Comparison of ENCODE assay signal across 23 cellular contexts in genomic region chr16:31414706-31415105, GRCh38. TPM values are rescaled to one million over a fixed set of nuclear protein-coding genes. Genes with fewer than 3 reads are reported as not detected.
A peak's percentile ranks its signal among the peaks of the same experiment; 100 is the strongest.
DNase-seq lines count a peak whose midpoint lies in the region; ATAC-seq and TF ChIP-seq lines count a peak whose summit lies in the region.
"Had no signal": no experiment of that assay in that cellular context is flagged by ENCODE, and none has a peak within 500 bp of the region (broad histone marks: within the 10 kb centered on the region; RNA-seq: fewer than 3 reads in every experiment).

No MANE protein-coding gene starts in this region.

- H3K9me3 ChIP-seq in mucosa of descending colon (no peaks in the 10 kb centered on the region), upper lobe of right lung (no peaks in the 10 kb centered on the region)
- H3K9me3 ChIP-seq: Peyer's patch had no signal

- peaks cover 52% of the 10 kb centered on the region for H3K4me1 Mint-ChIP-seq in activated CD8-positive, alpha-beta memory T cell treated with anti-CD3 and anti-CD28 coated beads, Interleukin-2, amount 10 ng/mL, durations not matched to agents 7 days and 5 days
- H3K4me1 Mint-ChIP-seq in activated CD8-positive, alpha-beta T cell treated with anti-CD3 and anti-CD28 coated beads, Interleukin-2, amount 10 ng/mL, durations not matched to agents 7 days and 5 days (ENCODE audit: low read depth) = peaks cover 60% of the 10 kb centered on the region

- H3K4me3 ChIP-seq in mucosa of descending colon (no peak overlapping the region), upper lobe of right lung (no peak overlapping the region)
- H3K4me3 ChIP-seq: Peyer's patch had no signal

- POLR2A ChIA-PET in activated CD8-positive, alpha-beta T cell treated with anti-CD3 and anti-CD28 coated beads, Interleukin-2, amount 10 ng/mL, durations not matched to agents 7 days and 5 days (lab: Charles Lee) = no interaction called here

- peak overlapping the region; percentile 73 for H3K27ac Mint-ChIP-seq in activated CD8-positive, alpha-beta memory T cell treated with anti-CD3 and anti-CD28 coated beads, Interleukin-2, amount 10 ng/mL, durations not matched to agents 7 days and 5 days
- peak overlapping the region; percentile 80 for H3K27ac Mint-ChIP-seq in activated CD8-positive, alpha-beta T cell treated with anti-CD3 and anti-CD28 coated beads, Interleukin-2, amount 10 ng/mL, durations not matched to agents 7 days and 5 days
- H3K27ac Mint-ChIP-seq: IgD-negative memory B cell had no signal

- peaks cover 5% of the 10 kb centered on the region for H3K9me3 Mint-ChIP-seq in activated CD8-positive, alpha-beta memory T cell treated with anti-CD3 and anti-CD28 coated beads, Interleukin-2, amount 10 ng/mL, durations not matched to agents 7 days and 5 days (ENCODE audit: low read depth)
- peaks cover 3% of the 10 kb centered on the region for H3K9me3 Mint-ChIP-seq in activated CD8-positive, alpha-beta T cell treated with anti-CD3 and anti-CD28 coated beads, Interleukin-2, amount 10 ng/mL, durations not matched to agents 7 days and 5 days (ENCODE audit: insufficient read depth)

- no peaks in the 10 kb centered on the region for H3K27me3 ChIP-seq in upper lobe of right lung
- H3K27me3 ChIP-seq: Peyer's patch had no signal

- CTCF ChIA-PET in activated CD8-positive, alpha-beta memory T cell treated with anti-CD3 and anti-CD28 coated beads, Interleukin-2, amount 10 ng/mL, durations not matched to agents 7 days and 5 days (lab: Charles Lee) = interaction anchor here (1.1 to 1.5 kb wide), 3 partner anchors 16 to 28 kb away, joined by 3 to 5 read pairs (median 4); partner anchors contain the start of gene ZNF843
- CTCF ChIA-PET in activated CD8-positive, alpha-beta T cell treated with anti-CD3 and anti-CD28 coated beads, Interleukin-2, amount 10 ng/mL, durations not matched to agents 7 days and 5 days (lab: Charles Lee) = interaction anchor here (2.4 to 2.6 kb wide), 2 partner anchors 29 to 32 kb away, joined by 6 to 14 read pairs; no protein-coding TSS in a partner anchor

- DNase-seq in activated CD8-positive, alpha-beta memory T cell treated with anti-CD3 and anti-CD28 coated beads, Interleukin-2, amount 10 ng/mL, durations not matched to agents 7 days and 5 days = peak; percentile 90
- no peak for DNase-seq in activated CD8-positive, alpha-beta memory T cell treated with anti-CD3 and anti-CD28 coated beads for 24 hours
- DNase-seq in activated CD8-positive, alpha-beta T cell treated with anti-CD3 and anti-CD28 coated beads, Interleukin-2, amount 10 ng/mL, durations not matched to agents 7 days and 5 days = peak; percentile 73
- DNase-seq in mucosa of descending colon (peak in 1 of 3 donors; percentile 12), upper lobe of right lung (no peak), NCI-H524 treated with DMSO at 0.1 percent for 48 hours (lab: John Stamatoyannopoulos, UW) (no peak)
- DNase-seq: 8988T, AML-193, C1 segment of cervical spinal cord, Karpas-422, MV-4-11, NCI-H1105 treated with DMSO at 0.1 percent for 48 hours, NCI-H2029 treated with DMSO at 0.1 percent for 48 hours, NCI-H226, NCI-H510A treated with DMSO at 0.1 percent for 48 hours, NCI-H774 had no signal

- no peaks in the 10 kb centered on the region for H3K36me3 ChIP-seq in mucosa of descending colon (ENCODE audit: low read depth)
- no peaks in the 10 kb centered on the region for H3K36me3 ChIP-seq in upper lobe of right lung
- H3K36me3 ChIP-seq: Peyer's patch had no signal

- H3K36me3 Mint-ChIP-seq in activated CD8-positive, alpha-beta memory T cell treated with anti-CD3 and anti-CD28 coated beads, Interleukin-2, amount 10 ng/mL, durations not matched to agents 7 days and 5 days = peaks cover 12% of the 10 kb centered on the region
- H3K36me3 Mint-ChIP-seq in activated CD8-positive, alpha-beta T cell treated with anti-CD3 and anti-CD28 coated beads, Interleukin-2, amount 10 ng/mL, durations not matched to agents 7 days and 5 days (ENCODE audit: low read depth) = peaks cover 13% of the 10 kb centered on the region
- H3K36me3 Mint-ChIP-seq: IgD-negative memory B cell had no signal

- intact Hi-C loops in mucosa of descending colon (cut with DNase I, micrococcal nuclease) = no loop called here
- intact Hi-C loops in upper lobe of right lung (cut with DNase I) = no loop called here

- H3K4me3 Mint-ChIP-seq in activated CD8-positive, alpha-beta memory T cell treated with anti-CD3 and anti-CD28 coated beads, Interleukin-2, amount 10 ng/mL, durations not matched to agents 7 days and 5 days = peak overlapping the region; percentile 27
- H3K4me3 Mint-ChIP-seq in activated CD8-positive, alpha-beta T cell treated with anti-CD3 and anti-CD28 coated beads, Interleukin-2, amount 10 ng/mL, durations not matched to agents 7 days and 5 days = peak overlapping the region; percentile 16
- H3K4me3 Mint-ChIP-seq: IgD-negative memory B cell had no signal

- H3K4me1 ChIP-seq in mucosa of descending colon (ENCODE audit: low read depth) (no peaks in the 10 kb centered on the region), upper lobe of right lung (no peaks in the 10 kb centered on the region)
- H3K4me1 ChIP-seq: Peyer's patch had no signal

- no peak for TF ChIP-seq CTCF in mucosa of descending colon (IDR thresholded peaks at IDR 0.05)
- no peak for TF ChIP-seq CTCF in upper lobe of right lung (IDR thresholded peaks at IDR 0.05)

- ATAC-seq in activated CD8-positive, alpha-beta memory T cell treated with anti-CD3 and anti-CD28 coated beads, Interleukin-2, amount 10 ng/mL, durations not matched to agents 7 days and 5 days = peak; percentile 88
- ATAC-seq in activated CD8-positive, alpha-beta T cell treated with anti-CD3 and anti-CD28 coated beads, Interleukin-2, amount 10 ng/mL, durations not matched to agents 7 days and 5 days = peak; percentile 70
- ATAC-seq in mucosa of descending colon (peak; percentile 61), upper lobe of right lung (peak; percentile 33), HG02798 (IDR thresholded peaks at IDR 0.05; ENCODE audit: poor library complexity, unreplicated experiment) (no peak)

- no peak overlapping the region for H3K27ac ChIP-seq in upper lobe of right lung

- H3K27me3 Mint-ChIP-seq in activated CD8-positive, alpha-beta memory T cell treated with anti-CD3 and anti-CD28 coated beads, Interleukin-2, amount 10 ng/mL, durations not matched to agents 7 days and 5 days = peaks cover 8% of the 10 kb centered on the region
- no peaks in the 10 kb centered on the region for H3K27me3 Mint-ChIP-seq in activated CD8-positive, alpha-beta T cell treated with anti-CD3 and anti-CD28 coated beads, Interleukin-2, amount 10 ng/mL, durations not matched to agents 7 days and 5 days (ENCODE audit: low read depth)

RNA-seq across cellular contexts. Expression of gene COX6A2, which starts 13.5 kb away (rescaled TPM):
- total RNA-seq in activated CD8-positive, alpha-beta memory T cell treated with anti-CD3 and anti-CD28 coated beads, Interleukin-2, amount 10 ng/mL, durations not matched to agents 7 days and 5 days = not detected
- not detected for total RNA-seq in activated CD8-positive, alpha-beta T cell treated with anti-CD3 and anti-CD28 coated beads, Interleukin-2, amount 10 ng/mL, durations not matched to agents 7 days and 5 days
- total RNA-seq in mucosa of descending colon (under 1 TPM in 1 of 3 donors, not detected in 2; 0.80 TPM), upper lobe of right lung (not detected)
- total RNA-seq: Daoy, H4, M059J, OCI-LY7, Peyer's patch had no signal

RNA-seq across cellular contexts. Expression of gene ITGAD, which starts 21.6 kb away (rescaled TPM):
- total RNA-seq in activated CD8-positive, alpha-beta memory T cell treated with anti-CD3 and anti-CD28 coated beads, Interleukin-2, amount 10 ng/mL, durations not matched to agents 7 days and 5 days = under 1 TPM; 0.09 to 0.23 TPM
- total RNA-seq in activated CD8-positive, alpha-beta T cell treated with anti-CD3 and anti-CD28 coated beads, Interleukin-2, amount 10 ng/mL, durations not matched to agents 7 days and 5 days = under 1 TPM; 0.13 to 0.68 TPM
- total RNA-seq in mucosa of descending colon (under 1 TPM in 1 of 3 donors, not detected in 2; 0.41 TPM), upper lobe of right lung (0.20 TPM)
- total RNA-seq: H4, OCI-LY7 had no signal

RNA-seq across cellular contexts. Expression of gene ZNF843, which starts 27.9 kb away (rescaled TPM):
- total RNA-seq in activated CD8-positive, alpha-beta memory T cell treated with anti-CD3 and anti-CD28 coated beads, Interleukin-2, amount 10 ng/mL, durations not matched to agents 7 days and 5 days = under 1 TPM; 0.16 to 0.29 TPM
- total RNA-seq in activated CD8-positive, alpha-beta T cell treated with anti-CD3 and anti-CD28 coated beads, Interleukin-2, amount 10 ng/mL, durations not matched to agents 7 days and 5 days = under 1 TPM; 0.21 to 0.32 TPM
- total RNA-seq in mucosa of descending colon = under 1 TPM; 0.38 to 0.76 (median 0.53) TPM
- 0.84 TPM for total RNA-seq in upper lobe of right lung
- total RNA-seq: Daoy had no signal

RNA-seq across cellular contexts. Expression of gene ARMC5, which starts 44.6 kb away (rescaled TPM):
- 10 to 100 TPM; 19.2 to 22.2 TPM for total RNA-seq in activated CD8-positive, alpha-beta memory T cell treated with anti-CD3 and anti-CD28 coated beads, Interleukin-2, amount 10 ng/mL, durations not matched to agents 7 days and 5 days
- total RNA-seq in activated CD8-positive, alpha-beta T cell treated with anti-CD3 and anti-CD28 coated beads, Interleukin-2, amount 10 ng/mL, durations not matched to agents 7 days and 5 days = 10 to 100 TPM; 18.9 to 19.1 TPM
- 1 to 10 TPM; 8.3 to 9.9 (median 8.5) TPM for total RNA-seq in mucosa of descending colon
- 10.8 TPM for total RNA-seq in upper lobe of right lung

RNA-seq across cellular contexts. Expression of gene TGFB1I1, which starts 57.2 kb away (rescaled TPM):
- 1 to 10 TPM in 1 of 2 experiments, under 1 TPM in 1; 0.67 to 1.0 TPM for total RNA-seq in activated CD8-positive, alpha-beta memory T cell treated with anti-CD3 and anti-CD28 coated beads, Interleukin-2, amount 10 ng/mL, durations not matched to agents 7 days and 5 days
- total RNA-seq in activated CD8-positive, alpha-beta T cell treated with anti-CD3 and anti-CD28 coated beads, Interleukin-2, amount 10 ng/mL, durations not matched to agents 7 days and 5 days = under 1 TPM; 0.83 to 0.92 TPM
- total RNA-seq in mucosa of descending colon = 100 to 1,000 TPM in 1 of 3 donors, 10 to 100 TPM in 1, 1 to 10 TPM in 1; 7.8 to 227 (median 26.1) TPM
- 49.9 TPM for total RNA-seq in upper lobe of right lung

Comparison
In these comparisons a context has a peak if more than half of its experiments do, and no peak if none do; other contexts are left out.
1. DNase-seq: peak in activated CD8-positive, alpha-beta memory T cell treated with anti-CD3 and anti-CD28 coated beads, Interleukin-2, amount 10 ng/mL, durations not matched to agents 7 days and 5 days (single experiment) and activated CD8-positive, alpha-beta T cell treated with anti-CD3 and anti-CD28 coated beads, Interleukin-2, amount 10 ng/mL, durations not matched to agents 7 days and 5 days (single experiment); none in activated CD8-positive, alpha-beta memory T cell treated with anti-CD3 and anti-CD28 coated beads for 24 hours (single experiment), upper lobe of right lung (single experiment) and NCI-H524 treated with DMSO at 0.1 percent for 48 hours (single experiment).